ENCODE assay signal across 21 cellular contexts in the genomic region with DNA sequence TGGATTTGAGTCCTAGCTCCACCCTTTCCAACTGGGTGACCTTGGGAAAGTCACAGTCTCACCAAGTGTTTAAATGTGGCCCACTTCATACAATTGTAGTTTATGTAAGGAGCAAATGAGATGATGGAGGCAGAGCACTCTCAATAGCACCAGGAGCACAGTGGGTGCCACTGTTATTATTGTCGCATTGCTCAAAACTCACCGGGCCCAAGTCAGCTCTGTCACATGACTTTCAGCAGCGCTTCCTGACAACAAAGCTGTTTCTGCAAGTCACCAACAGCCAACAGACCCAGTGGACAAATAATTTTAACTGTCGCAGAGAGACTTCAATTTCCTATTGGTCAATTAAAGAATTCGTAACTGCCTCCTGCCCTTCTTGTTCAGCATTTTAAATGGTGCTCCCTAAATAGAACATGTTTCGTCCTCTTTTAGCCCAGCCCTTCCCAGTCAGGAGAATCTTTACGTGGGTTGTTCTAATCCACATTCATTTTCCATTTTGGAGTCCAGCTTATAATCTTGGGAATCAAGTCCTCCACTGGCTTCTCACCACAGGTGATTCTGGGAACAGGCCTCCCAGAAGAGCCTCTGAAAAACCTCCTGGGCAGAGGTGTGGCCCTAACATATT.
DNase-seq lines count a peak whose midpoint lies in the region; ATAC-seq, FAIRE-seq and TF ChIP-seq lines count a peak whose summit lies in the region.
"Had no signal": no experiment of that assay in that cellular context is flagged by ENCODE, and none has a peak within 500 bp of the region (broad histone marks: within the 10 kb centered on the region; RNA-seq: fewer than 3 reads in every experiment).

No MANE protein-coding gene starts in this region.

- no peak overlapping the region for H2BK12ac ChIP-seq in H1 (ENCODE audit: low read depth, low read length)

- H3K14ac ChIP-seq in H1 (ENCODE audit: insufficient read length): no peak overlapping the region

- CTCF ChIA-PET in H1 (lab: Charles Lee; ENCODE audit: partially characterized antibody): no interaction called here

- H3K9me3 ChIP-seq in H1 (ENCODE audit: insufficient read depth in 2 of 2, low read depth in 1 of 2, low read length in 1 of 2): no peaks in the 10 kb centered on the region
- no peaks in the 10 kb centered on the region for H3K9me3 ChIP-seq in gastrocnemius medialis
- H3K9me3 ChIP-seq in esophagus squamous epithelium: no peaks in the 10 kb centered on the region

- H3K4ac ChIP-seq in H1 (replicated peaks; ENCODE audit: insufficient read length, low read depth, low read length): no peak overlapping the region

- no peak overlapping the region for H2BK5ac ChIP-seq in H1 (ENCODE audit: low read depth, low read length)

- H3K79me1 ChIP-seq in H1 (ENCODE audit: low read depth, low read length): no peaks in the 10 kb centered on the region

- TF ChIP-seq POLR2A in H1 (IDR thresholded peaks at IDR 0.05; ENCODE audit: control extremely low read depth in 1 of 2, low read depth in 2 of 2, low read length in 2 of 2) (no peak), gastrocnemius medialis (IDR thresholded peaks at IDR 0.05) (no peak), esophagus squamous epithelium (IDR thresholded peaks at IDR 0.05) (no peak)

- no peak overlapping the region; the same call in 1 of the 2 replicates for H4K8ac ChIP-seq in H1 (ENCODE audit: extremely low read depth, insufficient read depth, low read length)

- 0 out of 2 replicates have a peak overlapping the region, but pooled peaks have one; percentile 1 for H2AFZ ChIP-seq in H1 (ENCODE audit: low read length)

- POLR2A ChIA-PET in H1 (lab: Charles Lee; ENCODE audit: partially characterized antibody): no interaction called here

- H2AK5ac ChIP-seq in H1 (ENCODE audit: low read depth, low read length): no peak overlapping the region

- H3K56ac ChIP-seq in H1 (replicated peaks; ENCODE audit: insufficient read length, low read depth, low read length): no peak overlapping the region

- H3K27me3 ChIP-seq in H1 (replicated peaks in 1 of 4; ENCODE audit: control insufficient read depth in 3 of 4, extremely low read depth in 1 of 4, insufficient read depth in 3 of 4, low read length in 3 of 4): no peaks in the 10 kb centered on the region
- no peaks in the 10 kb centered on the region for H3K27me3 ChIP-seq in gastrocnemius medialis
- H3K27me3 ChIP-seq in esophagus squamous epithelium: no peaks in the 10 kb centered on the region

- no peak for DNase-seq in Right ventricle myocardium superior
- no peak for DNase-seq in cardiac septum (ENCODE audit: low spot score)
- DNase-seq in NOMO-1 treated with dmso at 0.1 percent for 144 hours (lab: John Stamatoyannopoulos, UW; ENCODE audit: unreplicated experiment): peak; percentile 84
- DNase-seq in H1 (ENCODE audit: low read depth in 1 of 2, low spot score in 2 of 2): no peak
- DNase-seq in gastrocnemius medialis: no peak
- no peak for DNase-seq in urothelium cell line (ENCODE audit: low spot score)
- no peak for DNase-seq in esophagus squamous epithelium (lab: John Stamatoyannopoulos, UW)
- DNase-seq in NCI-H1436 (lab: John Stamatoyannopoulos, UW): no peak
- DNase-seq: CD8-positive, alpha-beta memory T cell; DND-41; GOT3; MM.1S; NCI-H1417; NCI-H1930; NCI-H69; SHP77 had no signal

- no peak for TF ChIP-seq EP300 in H1 (IDR thresholded peaks at IDR 0.05; ENCODE audit: borderline replicate concordance in 1 of 2, low read depth in 2 of 2, low read length in 2 of 2)

- peak; percentile 38 for ATAC-seq in Right ventricle myocardium superior (ENCODE audit: poor library complexity)
- peak in 1 of 2 donors; percentile 33 for ATAC-seq in gastrocnemius medialis
- ATAC-seq: GM12878, HepG2, Panc1 had no signal

- H2BK20ac ChIP-seq in H1 (ENCODE audit: low read length): no peak overlapping the region

- no peak for TF ChIP-seq RAD21 in H1 (IDR thresholded peaks at IDR 0.05 in 1 of 2, conservative IDR thresholded peaks at IDR 0.05 in 1 of 2; ENCODE audit: low read depth in 2 of 2, low read length in 2 of 2)

- no peak overlapping the region for H4K91ac ChIP-seq in H1 (replicated peaks; ENCODE audit: insufficient read length, low read length)

- FAIRE-seq in H1 (lab: Jason Lieb, UNC) (no peak), urothelium cell line (lab: Jason Lieb, UNC) (no peak)
- FAIRE-seq: D721Med, G401.6, GM12878, HepG2 had no signal

- no peak overlapping the region for H3K18ac ChIP-seq in H1 (ENCODE audit: extremely low read depth, low read length)

- TF ChIP-seq CTCF in H1 (IDR thresholded peaks at IDR 0.05; ENCODE audit: control extremely low read depth in 1 of 3, insufficient read depth in 1 of 3, low read depth in 1 of 3, low read length in 3 of 3): no peak
- no peak for TF ChIP-seq CTCF in gastrocnemius medialis (IDR thresholded peaks at IDR 0.05 in 4 of 5, conservative IDR thresholded peaks at IDR 0.05 in 1 of 5)
- TF ChIP-seq CTCF in esophagus squamous epithelium (IDR thresholded peaks at IDR 0.05): no peak

- H3K4me3 ChIP-seq in H1 (ENCODE audit: extremely low read depth in 1 of 4, insufficient read depth in 2 of 4, low read depth in 3 of 4, low read length in 4 of 4) (no peak overlapping the region), gastrocnemius medialis (no peak overlapping the region), esophagus squamous epithelium (no peak overlapping the region)
- H3K4me3 ChIP-seq: GM12878 had no signal

- H2BK120ac ChIP-seq in H1 (replicated peaks; ENCODE audit: low read depth, low read length): no peak overlapping the region

- no peak overlapping the region for H2BK15ac ChIP-seq in H1 (ENCODE audit: low read length)

- intact Hi-C loops in Right ventricle myocardium superior (cut with DNase I): no loop called here
- intact Hi-C loops in cardiac septum (cut with DNase I): no loop called here
- intact Hi-C loops in gastrocnemius medialis (cut with DNase I; ENCODE audit: low total_unique reads): no loop called here
- intact Hi-C loops in esophagus squamous epithelium (cut with DNase I): no loop called here

- H4K5ac ChIP-seq in H1 (ENCODE audit: insufficient read length, low read depth, low read length): no peak overlapping the region

- no peaks in the 10 kb centered on the region for H3K79me2 ChIP-seq in H1 (ENCODE audit: control insufficient read depth in 1 of 2, insufficient read depth in 2 of 2, low read length in 2 of 2)

- H3K36me3 ChIP-seq in H1 (ENCODE audit: control insufficient read depth in 2 of 4, insufficient read depth in 4 of 4, low read length in 3 of 4) (no peaks in the 10 kb centered on the region), gastrocnemius medialis (no peaks in the 10 kb centered on the region), esophagus squamous epithelium (no peaks in the 10 kb centered on the region)

- no peaks in the 10 kb centered on the region for H3K4me1 ChIP-seq in H1 (replicated peaks in 1 of 4; ENCODE audit: control insufficient read depth in 3 of 4, insufficient read depth in 4 of 4, low read length in 3 of 4)
- no peaks in the 10 kb centered on the region for H3K4me1 ChIP-seq in gastrocnemius medialis
- H3K4me1 ChIP-seq in esophagus squamous epithelium: no peaks in the 10 kb centered on the region

- H3K23ac ChIP-seq in H1 (ENCODE audit: insufficient read length): no peak overlapping the region

- WGBS in H1 (ENCODE audit: extremely low coverage in 1 of 2, insufficient coverage in 1 of 2, insufficient read length in 1 of 2, insufficient replicate concordance in 2 of 2, low coverage in 1 of 2, low lambda C conversion rate in 2 of 2, missing lambda C conversion rate in 1 of 2), 2 experiments: 92% methylated on average over 7 of the region's 7 CpGs; no CpG with 5 or more reads in 1 of the 2 experiments
- WGBS in esophagus squamous epithelium, 2 donors: 79 to 82% methylated on average over 7 of the region's 7 CpGs

- in situ Hi-C loops in gastrocnemius medialis (cut with MboI; ENCODE audit: low sequenced_read_pairs in 4 of 4): no loop called here

- H3K27ac ChIP-seq in H1 (ENCODE audit: low read depth, low read length): no peak overlapping the region
- H3K27ac ChIP-seq in gastrocnemius medialis: peak overlapping the region in 3 of 4 donors; percentile 12 to 59 (median 29)
- H3K27ac ChIP-seq in esophagus squamous epithelium: no peak overlapping the region

- no peak overlapping the region for H3K4me2 ChIP-seq in H1 (ENCODE audit: insufficient read depth in 1 of 2, low read depth in 2 of 2, low read length in 2 of 2)

- H3K23me2 ChIP-seq in H1 (ENCODE audit: low read depth, low read length): no peaks in the 10 kb centered on the region; the same call in 1 of the 2 replicates

- no peaks in the 10 kb centered on the region for H4K20me1 ChIP-seq in H1 (replicated peaks in 1 of 2; ENCODE audit: control insufficient read depth in 1 of 2, insufficient read depth in 2 of 2, low read length in 2 of 2)

- H3K9ac ChIP-seq in H1 (replicated peaks in 1 of 4; ENCODE audit: extremely low read depth in 1 of 4, low read depth in 3 of 4, low read length in 3 of 4): no peak overlapping the region

TF ChIP-seq in H1, 55 proteins besides CTCF, POLR2A, EP300 and RAD21 (continues in another document):
- no peak for TF ChIP-seq CBX8 (IDR thresholded peaks at IDR 0.05; ENCODE audit: borderline replicate concordance, low read depth, low read length)
- no peak for TF ChIP-seq SIRT6 (IDR thresholded peaks at IDR 0.05; ENCODE audit: low read length)
- no peak for TF ChIP-seq RXRA (IDR thresholded peaks at IDR 0.05; ENCODE audit: insufficient read depth, low read depth, low read length)
- no peak for TF ChIP-seq HDAC6 (IDR thresholded peaks at IDR 0.05; ENCODE audit: low read depth, low read length)
- no peak for TF ChIP-seq POLR2AphosphoS5 (IDR thresholded peaks at IDR 0.05; ENCODE audit: low read depth, low read length)
- TF ChIP-seq CREB1 (IDR thresholded peaks at IDR 0.05): no peak
- TF ChIP-seq POU5F1 (IDR thresholded peaks at IDR 0.05; ENCODE audit: low read depth, low read length): no peak
- no peak for TF ChIP-seq ASH2L (IDR thresholded peaks at IDR 0.05; ENCODE audit: low read length)
- TF ChIP-seq RNF2 (IDR thresholded peaks at IDR 0.05; ENCODE audit: borderline replicate concordance, low read depth, low read length, missing control alignments, poor library complexity, severe bottlenecking): no peak
- TF ChIP-seq, protein P1, sequence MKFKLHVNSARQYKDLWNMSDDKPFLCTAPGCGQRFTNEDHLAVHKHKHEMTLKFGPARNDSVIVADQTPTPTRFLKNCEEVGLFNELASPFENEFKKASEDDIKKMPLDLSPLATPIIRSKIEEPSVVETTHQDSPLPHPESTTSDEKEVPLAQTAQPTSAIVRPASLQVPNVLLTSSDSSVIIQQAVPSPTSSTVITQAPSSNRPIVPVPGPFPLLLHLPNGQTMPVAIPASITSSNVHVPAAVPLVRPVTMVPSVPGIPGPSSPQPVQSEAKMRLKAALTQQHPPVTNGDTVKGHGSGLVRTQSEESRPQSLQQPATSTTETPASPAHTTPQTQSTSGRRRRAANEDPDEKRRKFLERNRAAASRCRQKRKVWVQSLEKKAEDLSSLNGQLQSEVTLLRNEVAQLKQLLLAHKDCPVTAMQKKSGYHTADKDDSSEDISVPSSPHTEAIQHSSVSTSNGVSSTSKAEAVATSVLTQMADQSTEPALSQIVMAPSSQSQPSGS (IDR thresholded peaks at IDR 0.05; ENCODE audit: low read length): no peak
- TF ChIP-seq BACH1 (IDR thresholded peaks at IDR 0.05; ENCODE audit: low read length): no peak
- no peak for TF ChIP-seq TCF12 (IDR thresholded peaks at IDR 0.05; ENCODE audit: low read depth, low read length)

Comparison
In these comparisons a context has a peak if more than half of its experiments do, and no peak if none do; other contexts are left out.
1. H3K27ac ChIP-seq: peak in gastrocnemius medialis (3 of 4); none in H1 (single experiment) and esophagus squamous epithelium (0 of 4).